Comparison of ENCODE assay signal across 8 cellular contexts in genomic region chr2:96906719-96907404, GRCh38. TPM values are rescaled to one million over a fixed set of nuclear protein-coding genes. Genes with fewer than 3 reads are reported as not detected.
A peak's percentile ranks its signal among the peaks of the same experiment; 100 is the strongest.
DNase-seq lines count a peak whose midpoint lies in the region; ATAC-seq, FAIRE-seq and TF ChIP-seq lines count a peak whose summit lies in the region.

No MANE protein-coding gene starts in this region.

- peaks cover 19% of the 10 kb centered on the region for H3K4me1 ChIP-seq in skeletal muscle satellite cell (ENCODE audit: control insufficient read depth, insufficient read depth, low read length)

- DNase-seq in GM03348 (ENCODE audit: low spot score): peak; percentile 68
- peak; percentile 92 for DNase-seq in coronary artery (ENCODE audit: low spot score)
- no peak for DNase-seq in left lobe of liver (ENCODE audit: low spot score)
- DNase-seq in NCI-H748 treated with DMSO at 0.1 percent for 48 hours (lab: John Stamatoyannopoulos, UW): no peak
- DNase-seq in HK-2 (ENCODE audit: unreplicated experiment): no peak
- DNase-seq in posterior cingulate gyrus: no peak
- no peak for DNase-seq in GM19239 (ENCODE audit: insufficient read length, low spot score)

- H3K9me3 ChIP-seq in skeletal muscle satellite cell (replicated peaks; ENCODE audit: low read length): no peaks in the 10 kb centered on the region

- H3K27ac ChIP-seq in coronary artery: peak overlapping the region; percentile 95

- H3K4me3 ChIP-seq in coronary artery (peak overlapping the region; percentile 68), skeletal muscle satellite cell (ENCODE audit: low read length) (no peak overlapping the region)

- H3K27me3 ChIP-seq in skeletal muscle satellite cell (ENCODE audit: control insufficient read depth, insufficient read depth, low read length): no peaks in the 10 kb centered on the region

- peak; percentile 39 for ATAC-seq in left lobe of liver

- peak overlapping the region; percentile 44 for H3K9ac ChIP-seq in skeletal muscle satellite cell (ENCODE audit: low read depth, low read length)

- H3K36me3 ChIP-seq in skeletal muscle satellite cell (ENCODE audit: insufficient read depth, low read length): no peaks in the 10 kb centered on the region

- TF ChIP-seq CTCF in coronary artery (IDR thresholded peaks at IDR 0.05): no peak

- intact Hi-C loops in posterior cingulate gyrus (cut with DNase I): no loop called here

- peak overlapping the region; percentile 11 for H3K4me2 ChIP-seq in skeletal muscle satellite cell (ENCODE audit: low read length)

- FAIRE-seq in GM19239 (lab: Jason Lieb, UNC): no peak

RNA-seq across cellular contexts. Expression of gene SEMA4C, which starts 37.0 kb away (rescaled TPM):
- total RNA-seq in left lobe of liver: 18.6 TPM
- total RNA-seq in skeletal muscle satellite cell (2012; rRNA removed): 13.2 and 20.8 TPM in 2 replicates

RNA-seq across cellular contexts. Expression of gene ANKRD39, which starts 49.0 kb away (rescaled TPM):
- 9.5 TPM for total RNA-seq in left lobe of liver
- 10.9 and 12.5 TPM in 2 replicates for total RNA-seq in skeletal muscle satellite cell (2012; rRNA removed)

Comparison
In these comparisons a context has a peak if more than half of its experiments do, and no peak if none do; other contexts are left out.
1. DNase-seq: peak in GM03348 (single experiment) and coronary artery (single experiment); none in left lobe of liver (single experiment), NCI-H748 treated with DMSO at 0.1 percent for 48 hours (single experiment), HK-2 (single experiment), posterior cingulate gyrus (0 of 10) and GM19239 (single experiment).